In genomic region chr12:13100882-13101769, GRCh38 we compare ENCODE assay signal across 8 cellular contexts. TPM values are rescaled to one million over a fixed set of nuclear protein-coding genes. Genes with fewer than 3 reads are reported as not detected.
A peak's percentile ranks its signal among the peaks of the same experiment; 100 is the strongest.
DNase-seq lines count a peak whose midpoint lies in the region; ATAC-seq and TF ChIP-seq lines count a peak whose summit lies in the region.

No MANE protein-coding gene starts in this region.

- peak; percentile 93 for ATAC-seq in HG02970 (IDR thresholded peaks at IDR 0.05; ENCODE audit: low FRiP score, unreplicated experiment)

- H3K4me3 ChIP-seq in WI38 (ENCODE audit: low read depth, low read length) (peak overlapping the region; percentile 57), mammary epithelial cell (replicated peaks in 1 of 3; ENCODE audit: insufficient read depth in 1 of 3, low read depth in 2 of 3, low read length in 3 of 3) (peak overlapping the region; percentile 28 to 47 (median 32)), spleen (peak overlapping the region; percentile 37 to 78 (median 50))

- CTCF ChIA-PET in mammary epithelial cell (lab: Charles Lee; ENCODE audit: low non-redundant PET), result no interaction called here

- DNase-seq in SHP77 (lab: John Stamatoyannopoulos, UW), result peak; percentile 16 to 38
- no peak for DNase-seq in SHP77 treated with DMSO at 0.1 percent for 48 hours (lab: John Stamatoyannopoulos, UW)
- DNase-seq in NCI-H187 treated with DMSO at 0.1 percent for 48 hours (lab: John Stamatoyannopoulos, UW), result peak; percentile 44
- DNase-seq in mammary epithelial cell, result peak; percentile 89
- DNase-seq in inferior parietal cortex (ENCODE audit: extremely low spot score), result peak; percentile 75
- DNase-seq in spleen, result peak; percentile 98

- no TSS peak for BruUV-seq in mammary epithelial cell (replicated peaks; lab: Mats Ljungman, UMichigan)

- no peaks in the 10 kb centered on the region for H3K79me2 ChIP-seq in mammary epithelial cell (ENCODE audit: insufficient read depth, low read length)

- in situ Hi-C loops in mammary epithelial cell (cut with MboI; ENCODE audit: low sequenced_read_pairs in 2 of 2), result loop anchor here in 1 of 2 donors (5.0 kb wide), 1 partner anchor 96 kb away; the partner anchor contains the start of gene EMP1

- H2AFZ ChIP-seq in mammary epithelial cell (ENCODE audit: low read depth, low read length), result peak overlapping the region; percentile 31

- H3K9me3 ChIP-seq in mammary epithelial cell (replicated peaks; ENCODE audit: insufficient read depth, low read length), result no peaks in the 10 kb centered on the region
- H3K9me3 ChIP-seq in spleen, result no peaks in the 10 kb centered on the region

- H3K4me1 ChIP-seq in mammary epithelial cell (ENCODE audit: insufficient read depth, low read length) (peaks cover 54% of the 10 kb centered on the region), spleen (peaks cover 24 to 67% (median 54%) of the 10 kb centered on the region in 6 donors)

- peak in 1 of 3 donors; percentile 51 for TF ChIP-seq POLR2A in spleen (IDR thresholded peaks at IDR 0.05)

- intact Hi-C loops in mammary epithelial cell (cut with micrococcal nuclease) (no loop called here), spleen (cut with DNase I; ENCODE audit: low total_unique reads) (loop anchor here (5.0 kb wide), 1 partner anchor 106 kb away; no protein-coding TSS in a partner anchor)

- 2% methylated on average over 23 of the region's 79 CpGs for WGBS in mammary epithelial cell (ENCODE audit: low coverage, missing lambda C conversion rate)
- 1 to 2% (median 2%) methylated on average over 54 to 79 of the region's 79 CpGs for WGBS in spleen, 5 donors

- no peaks in the 10 kb centered on the region for H4K20me1 ChIP-seq in mammary epithelial cell (ENCODE audit: insufficient read depth, low read length)

- no peaks in the 10 kb centered on the region for H3K36me3 ChIP-seq in mammary epithelial cell (ENCODE audit: insufficient read depth, low read length)
- no peaks in the 10 kb centered on the region for H3K36me3 ChIP-seq in spleen

- H3K4me2 ChIP-seq in mammary epithelial cell (ENCODE audit: insufficient read depth, low read depth, low read length), result peak overlapping the region; percentile 92

- peak overlapping the region; percentile 97 for H3K9ac ChIP-seq in mammary epithelial cell (ENCODE audit: insufficient read depth, low read length)

- no peaks in the 10 kb centered on the region for H3K27me3 ChIP-seq in mammary epithelial cell (ENCODE audit: insufficient read depth, low read length)
- no peaks in the 10 kb centered on the region for H3K27me3 ChIP-seq in spleen (replicated peaks in 1 of 7)

- H3K27ac ChIP-seq in mammary epithelial cell (ENCODE audit: insufficient read depth, low read depth, low read length) (peak overlapping the region; percentile 100), spleen (peak overlapping the region; percentile 85 to 96 (median 90))

- dilution Hi-C loops in mammary epithelial cell (cut with HindIII; ENCODE audit: low sequenced_read_pairs), result no loop called here

- TF ChIP-seq CTCF in WI38 (IDR thresholded peaks at IDR 0.05; ENCODE audit: low read depth, low read length) (no peak), mammary epithelial cell (conservative IDR thresholded peaks at IDR 0.05 in 1 of 2, IDR thresholded peaks at IDR 0.05 in 1 of 2; ENCODE audit: extremely low read depth in 1 of 2, insufficient read depth in 1 of 2, low read depth in 1 of 2, low read length in 2 of 2) (no peak), spleen (IDR thresholded peaks at IDR 0.05 in 8 of 11, conservative IDR thresholded peaks at IDR 0.05 in 3 of 11) (peak in 4 of 11 experiments; percentile 6 to 40 (median 23))

RNA-seq across cellular contexts. Expression of gene GSG1, which starts 2.3 kb away (rescaled TPM):
- total RNA-seq in mammary epithelial cell (not detected), spleen (not detected)
- polyA plus RNA-seq in mammary epithelial cell (0.06 TPM), spleen (not detected)
- not detected for polyA minus RNA-seq in mammary epithelial cell

RNA-seq across cellular contexts. Expression of gene FAM234B, which starts 56.9 kb away (rescaled TPM):
- 1 to 10 TPM; 8.3 to 9.5 TPM for total RNA-seq in mammary epithelial cell
- 5.1 TPM for polyA plus RNA-seq in mammary epithelial cell
- polyA minus RNA-seq in mammary epithelial cell, result 17.0 TPM
- 1 to 10 TPM; 4.2 to 8.2 (median 7.3) TPM for total RNA-seq in spleen
- 1 to 10 TPM in 2 of 3 donors, under 1 TPM in 1; 0.59 to 1.2 (median 1.0) TPM for polyA plus RNA-seq in spleen
